23 cellular contexts compared by ENCODE assay signal in genomic region chr3:67737158-67737557, GRCh38.
"Had no signal": no experiment of that assay in that cellular context is flagged by ENCODE, and none has a peak within 500 bp of the region (broad histone marks: within the 10 kb centered on the region; RNA-seq: fewer than 3 reads in every experiment).

No MANE protein-coding gene starts in this region.

- H3K27me3 Mint-ChIP-seq: activated naive CD8-positive, alpha-beta T cell treated with anti-CD3 and anti-CD28 coated beads, Interleukin-2, amount 50 U/mL, for 24 hours; stimulated activated naive B cell treated with anti-CD40 and anti-IgM and Interleukin-4, amounts not matched to agents 10 μg/mL and 1 μg/mL and 100 μg/mL, for 72 hours had no signal

- H3K4me3 Mint-ChIP-seq: activated naive CD8-positive, alpha-beta T cell treated with anti-CD3 and anti-CD28 coated beads, Interleukin-2, amount 50 U/mL, for 24 hours; endodermal cell; natural killer cell; stimulated activated naive B cell treated with anti-CD40 and anti-IgM and Interleukin-4, amounts not matched to agents 10 μg/mL and 1 μg/mL and 100 μg/mL, for 72 hours; T-helper 1 cell treated with Interleukin-12 subunit alpha and Interleukin-12 subunit beta and Interleukin-4 antibody, amounts not matched to agents 30 μg/mL and 1 μg/mL, for 36 hours had no signal

- H3K4me1 Mint-ChIP-seq: endodermal cell; natural killer cell; stimulated activated naive B cell treated with anti-CD40 and anti-IgM and Interleukin-4, amounts not matched to agents 10 μg/mL and 1 μg/mL and 100 μg/mL, for 72 hours had no signal

- H3K9me3 Mint-ChIP-seq: endodermal cell, natural killer cell had no signal

- DNase-seq: activated CD8-positive, alpha-beta memory T cell treated with anti-CD3 and anti-CD28 coated beads for 24 hours; activated naive CD8-positive, alpha-beta T cell treated with anti-CD3 and anti-CD28 coated beads, Interleukin-2, amount 50 U/mL, for 24 hours; amygdala; caudate nucleus; endodermal cell; foreskin fibroblast; head of caudate nucleus; hippocampal formation; left cardiac atrium; midbrain; natural killer cell; posterior cingulate gyrus; right cardiac atrium; stimulated activated CD4-positive, alpha-beta T cell treated with anti-CD3 and anti-CD28 coated beads, Interleukin-15, amount 100 ng/mL, for 24 hours; stimulated activated CD4-positive, alpha-beta T cell treated with anti-CD3 and anti-CD28 coated beads, Interleukin-2, amount 100 ng/mL, for 24 hours; stimulated activated naive B cell treated with anti-CD40 and anti-IgM and Interleukin-4, amounts not matched to agents 10 μg/mL and 1 μg/mL and 100 μg/mL, for 72 hours; stomach; T1000; thyroid gland; upper lobe of left lung; WERI-Rb-1 had no signal

- H3K27ac Mint-ChIP-seq: activated T-helper 2 cell treated with anti-CD3 and anti-CD28 coated beads, Interferon-gamma antibody, Interleukin-2, Interleukin-4, amounts not matched to agents 10 μg/mL and 5 μg/mL and 100 μg/mL, durations not matched to agents 14 hours and 24 hours and 36 hours; endodermal cell; natural killer cell; stimulated activated naive B cell treated with anti-CD40 and anti-IgM and Interleukin-4, amounts not matched to agents 10 μg/mL and 1 μg/mL and 100 μg/mL, for 72 hours; T-helper 1 cell treated with Interleukin-12 subunit alpha and Interleukin-12 subunit beta and Interleukin-4 antibody, amounts not matched to agents 30 μg/mL and 1 μg/mL, for 36 hours had no signal
